9 cellular contexts compared by ENCODE assay signal in genomic region chr3:4897765-4898453, GRCh38.
A peak's percentile ranks its signal among the peaks of the same experiment; 100 is the strongest.
DNase-seq lines count a peak whose midpoint lies in the region; ATAC-seq and TF ChIP-seq lines count a peak whose summit lies in the region.
"Had no signal": no experiment of that assay in that cellular context is flagged by ENCODE, and none has a peak within 500 bp of the region (broad histone marks: within the 10 kb centered on the region; RNA-seq: fewer than 3 reads in every experiment).

No MANE protein-coding gene starts in this region.

- H3K4me1 ChIP-seq in IMR-90 (ENCODE audit: control insufficient read depth, insufficient read depth, low read length), result 0 out of 2 replicates have a peak, but pooled peaks cover 3% of the 10 kb centered on the region

- no peak overlapping the region for H2BK15ac ChIP-seq in IMR-90 (ENCODE audit: low read depth, low read length)

- no peak overlapping the region for H2AFZ ChIP-seq in IMR-90 (replicated peaks; ENCODE audit: low read length, poor library complexity)

- no peak for ATAC-seq in IMR-90 (ENCODE audit: low read depth)
- no peak for ATAC-seq in activated naive CD8-positive, alpha-beta T cell treated with anti-CD3 and anti-CD28 coated beads, Interleukin-2, amount 50 U/mL, for 24 hours
- no peak for ATAC-seq in stimulated activated effector memory CD8-positive, alpha-beta T cell treated with anti-CD3 and anti-CD28 coated beads, Interleukin-12 subunit alpha, Interleukin-12 subunit beta, amount 100 ng/mL, for 72 hours
- no peak for ATAC-seq in naive thymus-derived CD8-positive, alpha-beta T cell
- no peak for ATAC-seq in GM18517 (IDR thresholded peaks at IDR 0.05; ENCODE audit: unreplicated experiment)

- DNase-seq in IMR-90, result peak; percentile 12
- DNase-seq in activated naive CD8-positive, alpha-beta T cell treated with anti-CD3 and anti-CD28 coated beads, Interleukin-2, amount 50 U/mL, for 24 hours, result no peak
- DNase-seq in inferior parietal cortex (ENCODE audit: extremely low spot score), result peak; percentile 42
- DNase-seq in stimulated activated effector memory CD8-positive, alpha-beta T cell treated with anti-CD3 and anti-CD28 coated beads, Interleukin-12 subunit alpha, Interleukin-12 subunit beta, amount 100 ng/mL, for 72 hours (ENCODE audit: low spot score in 2 of 2), result no peak
- DNase-seq in AG08396 (ENCODE audit: low spot score), result no peak
- DNase-seq in naive thymus-derived CD8-positive, alpha-beta T cell, result no peak
- no peak for DNase-seq in stimulated activated CD4-positive, alpha-beta T cell treated with anti-CD3 and anti-CD28 coated beads, Interleukin-4, amount 100 ng/mL, for 4 hours
- DNase-seq: activated T-cell treated with anti-CD3 and anti-CD28 coated beads for 4 hours had no signal

- H3K9me1 ChIP-seq in IMR-90 (ENCODE audit: insufficient read depth, low read length), result peaks cover 3% of the 10 kb centered on the region

- H2BK120ac ChIP-seq in IMR-90 (ENCODE audit: low read depth, low read length), result no peak overlapping the region

- H3K9me3 ChIP-seq in IMR-90 (ENCODE audit: control insufficient read depth, insufficient read depth, low read length), result no peaks in the 10 kb centered on the region

- no peaks in the 10 kb centered on the region for H3K79me1 ChIP-seq in IMR-90 (ENCODE audit: low read depth in 1 of 2, low read length in 2 of 2)

- H3K36me3 Mint-ChIP-seq in activated naive CD8-positive, alpha-beta T cell treated with anti-CD3 and anti-CD28 coated beads, Interleukin-2, amount 50 U/mL, for 24 hours (ENCODE audit: low read depth), result no peaks in the 10 kb centered on the region
- peaks cover 7% of the 10 kb centered on the region for H3K36me3 Mint-ChIP-seq in stimulated activated effector memory CD8-positive, alpha-beta T cell treated with anti-CD3 and anti-CD28 coated beads, Interleukin-12 subunit alpha, Interleukin-12 subunit beta, amount 100 ng/mL, for 72 hours
- H3K36me3 Mint-ChIP-seq in naive thymus-derived CD8-positive, alpha-beta T cell, result peaks cover 0 to 2% (median 0%) of the 10 kb centered on the region in 3 donors

- H3K27me3 ChIP-seq in IMR-90 (ENCODE audit: control insufficient read depth, insufficient read depth, low read length), result peaks cover 4% of the 10 kb centered on the region; the same call in 1 of the 2 replicates

- H4K5ac ChIP-seq in IMR-90 (ENCODE audit: low read depth, low read length), result no peak overlapping the region

- H3K23ac ChIP-seq in IMR-90 (ENCODE audit: low read depth, low read length), result no peak overlapping the region

- 0 out of 2 replicates have a peak overlapping the region, but pooled peaks have one; percentile 2 for H3K4ac ChIP-seq in IMR-90 (ENCODE audit: low read depth, low read length)

- no peak for TF ChIP-seq POLR2A in IMR-90 (IDR thresholded peaks at IDR 0.05; ENCODE audit: low read depth, low read length)

- POLR2A ChIA-PET in IMR-90 (lab: Charles Lee; ENCODE audit: unreplicated experiment), result no interaction called here
- POLR2A ChIA-PET in naive thymus-derived CD8-positive, alpha-beta T cell (lab: Charles Lee), result no interaction called here

- H3K56ac ChIP-seq in IMR-90 (ENCODE audit: extremely low read depth, insufficient read depth, low read length), result no peak overlapping the region

- no peak overlapping the region for H2AK9ac ChIP-seq in IMR-90 (replicated peaks; ENCODE audit: low read depth, low read length, poor library complexity)

- no peak overlapping the region for H3K27ac ChIP-seq in IMR-90 (ENCODE audit: insufficient read depth, low read length)

- no peak overlapping the region for H3K9ac ChIP-seq in IMR-90 (ENCODE audit: low read depth, low read length)

- 56% methylated on average over 3 of the region's 6 CpGs; no CpG with 5 or more reads in 1 of the 2 experiments for WGBS in IMR-90 (ENCODE audit: extremely low coverage in 2 of 2, insufficient read length in 1 of 2), 2 experiments

- no peak for TF ChIP-seq RAD21 in IMR-90 (IDR thresholded peaks at IDR 0.05; ENCODE audit: low read length)

- H3K27ac Mint-ChIP-seq in activated naive CD8-positive, alpha-beta T cell treated with anti-CD3 and anti-CD28 coated beads, Interleukin-2, amount 50 U/mL, for 24 hours, result peak overlapping the region; percentile 78
- peak overlapping the region; percentile 84 for H3K27ac Mint-ChIP-seq in stimulated activated effector memory CD8-positive, alpha-beta T cell treated with anti-CD3 and anti-CD28 coated beads, Interleukin-12 subunit alpha, Interleukin-12 subunit beta, amount 100 ng/mL, for 72 hours
- peak overlapping the region in 1 of 10 donors; percentile 43 for H3K27ac Mint-ChIP-seq in naive thymus-derived CD8-positive, alpha-beta T cell

- dilution Hi-C loops in IMR-90 (cut with HindIII; ENCODE audit: low sequenced_read_pairs, unreplicated experiment), result no loop called here

- BruUV-seq in IMR-90 (replicated peaks; lab: Mats Ljungman, UMichigan), result no TSS peak

- H2BK20ac ChIP-seq in IMR-90 (ENCODE audit: low read depth, low read length), result no peak overlapping the region

- H3K14ac ChIP-seq in IMR-90 (replicated peaks; ENCODE audit: low read depth, low read length), result no peak overlapping the region

- no peak overlapping the region for H3K4me3 ChIP-seq in IMR-90 (ENCODE audit: insufficient read depth, low read depth, low read length)

- no peaks in the 10 kb centered on the region for H3K9me3 Mint-ChIP-seq in activated naive CD8-positive, alpha-beta T cell treated with anti-CD3 and anti-CD28 coated beads, Interleukin-2, amount 50 U/mL, for 24 hours
- no peaks in the 10 kb centered on the region for H3K9me3 Mint-ChIP-seq in stimulated activated effector memory CD8-positive, alpha-beta T cell treated with anti-CD3 and anti-CD28 coated beads, Interleukin-12 subunit alpha, Interleukin-12 subunit beta, amount 100 ng/mL, for 72 hours
- no peaks in the 10 kb centered on the region for H3K9me3 Mint-ChIP-seq in naive thymus-derived CD8-positive, alpha-beta T cell

- H3K4me2 ChIP-seq in IMR-90 (ENCODE audit: low read depth, low read length), result peak overlapping the region; percentile 40

- H3K4me1 Mint-ChIP-seq in activated naive CD8-positive, alpha-beta T cell treated with anti-CD3 and anti-CD28 coated beads, Interleukin-2, amount 50 U/mL, for 24 hours, result peaks cover 40% of the 10 kb centered on the region
- peaks cover 45% of the 10 kb centered on the region for H3K4me1 Mint-ChIP-seq in stimulated activated effector memory CD8-positive, alpha-beta T cell treated with anti-CD3 and anti-CD28 coated beads, Interleukin-12 subunit alpha, Interleukin-12 subunit beta, amount 100 ng/mL, for 72 hours
- H3K4me1 Mint-ChIP-seq in naive thymus-derived CD8-positive, alpha-beta T cell, result peaks cover 1 to 26% (median 10%) of the 10 kb centered on the region in 4 donors

- H3K4me3 Mint-ChIP-seq in activated naive CD8-positive, alpha-beta T cell treated with anti-CD3 and anti-CD28 coated beads, Interleukin-2, amount 50 U/mL, for 24 hours, result no peak overlapping the region
- peak overlapping the region; percentile 52 for H3K4me3 Mint-ChIP-seq in stimulated activated effector memory CD8-positive, alpha-beta T cell treated with anti-CD3 and anti-CD28 coated beads, Interleukin-12 subunit alpha, Interleukin-12 subunit beta, amount 100 ng/mL, for 72 hours
- no peak overlapping the region for H3K4me3 Mint-ChIP-seq in naive thymus-derived CD8-positive, alpha-beta T cell

- no peak overlapping the region for H3K18ac ChIP-seq in IMR-90 (ENCODE audit: low read depth, low read length)

- no peak overlapping the region for H2AK5ac ChIP-seq in IMR-90 (ENCODE audit: low read depth, low read length)

- no peak overlapping the region for H4K8ac ChIP-seq in IMR-90 (ENCODE audit: low read depth in 2 of 2, low read length in 2 of 2)

- TF ChIP-seq CTCF in IMR-90 (conservative IDR thresholded peaks at IDR 0.05; ENCODE audit: low read depth, low read length), result no peak

- H3K27me3 Mint-ChIP-seq in activated naive CD8-positive, alpha-beta T cell treated with anti-CD3 and anti-CD28 coated beads, Interleukin-2, amount 50 U/mL, for 24 hours, result no peaks in the 10 kb centered on the region
- no peaks in the 10 kb centered on the region for H3K27me3 Mint-ChIP-seq in naive thymus-derived CD8-positive, alpha-beta T cell

- H4K91ac ChIP-seq in IMR-90 (ENCODE audit: insufficient read depth, low read depth, low read length), result no peak overlapping the region

- in situ Hi-C loops in IMR-90 (cut with MboI; ENCODE audit: low sequenced_read_pairs), result no loop called here

- no peaks in the 10 kb centered on the region for H3K36me3 ChIP-seq in IMR-90 (ENCODE audit: control insufficient read depth, insufficient read depth, low read length)

- CTCF ChIA-PET in IMR-90 (lab: Yijun Ruan, JAX), result no interaction called here

- intact Hi-C loops in IMR-90 (cut with micrococcal nuclease), result no loop called here

- H4K20me1 ChIP-seq in IMR-90 (ENCODE audit: insufficient read depth, low read length), result no peaks in the 10 kb centered on the region

- H2BK5ac ChIP-seq in IMR-90 (ENCODE audit: low read depth, low read length, poor library complexity, severe bottlenecking), result no peak overlapping the region

TF ChIP-seq in IMR-90, 13 proteins besides CTCF, POLR2A, EP300 and RAD21:
- TF ChIP-seq NFE2L2 (IDR thresholded peaks at IDR 0.05; ENCODE audit: low read depth, low read length) (peak; percentile 33; the same call in 1 of the 2 replicates), RFX5 (IDR thresholded peaks at IDR 0.05; ENCODE audit: low read depth, low read length) (no peak), SMC3 (IDR thresholded peaks at IDR 0.05; ENCODE audit: low read depth, low read length) (no peak), CEBPB (IDR thresholded peaks at IDR 0.05; ENCODE audit: low read depth, low read length) (no peak)
TF ChIP-seq in IMR-90: peak in this region for 1.

Comparison
In these comparisons a context has a peak if more than half of its experiments do, and no peak if none do; other contexts are left out.
1. DNase-seq: peak in IMR-90 (single experiment) and inferior parietal cortex (single experiment); none in activated naive CD8-positive, alpha-beta T cell treated with anti-CD3 and anti-CD28 coated beads, Interleukin-2, amount 50 U/mL, for 24 hours (single experiment), stimulated activated effector memory CD8-positive, alpha-beta T cell treated with anti-CD3 and anti-CD28 coated beads, Interleukin-12 subunit alpha, Interleukin-12 subunit beta, amount 100 ng/mL, for 72 hours (0 of 2), AG08396 (single experiment), naive thymus-derived CD8-positive, alpha-beta T cell (0 of 10) and stimulated activated CD4-positive, alpha-beta T cell treated with anti-CD3 and anti-CD28 coated beads, Interleukin-4, amount 100 ng/mL, for 4 hours (0 of 2).